Comparison of ENCODE assay signal across 22 cellular contexts in the genomic region with DNA sequence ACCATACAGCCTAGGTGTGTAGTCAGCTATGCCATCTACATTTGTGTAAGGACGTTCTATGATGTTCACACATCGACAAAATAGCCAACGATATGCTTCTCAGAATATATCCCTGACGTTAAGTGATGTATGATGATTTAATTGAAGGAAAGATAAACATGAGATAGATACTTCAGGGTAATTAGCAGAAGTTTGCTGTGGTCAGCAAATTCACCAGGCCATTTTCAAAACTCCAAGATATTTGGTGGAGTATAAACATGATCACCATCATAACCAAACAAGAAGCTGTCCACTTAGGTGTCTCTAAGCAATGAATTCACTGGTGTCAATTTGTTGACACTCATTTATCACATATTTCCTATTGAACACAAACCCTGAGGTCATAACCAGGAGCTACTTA.
"Had no signal": no experiment of that assay in that cellular context is flagged by ENCODE, and none has a peak within 500 bp of the region (broad histone marks: within the 10 kb centered on the region; RNA-seq: fewer than 3 reads in every experiment).

No MANE protein-coding gene starts in this region.

- H3K9me3 ChIP-seq: SK-N-SH had no signal

- H3K9ac ChIP-seq: KMS-11, SK-N-SH had no signal

- H3K4me2 ChIP-seq: KMS-11, SK-N-SH had no signal

- H3K27ac ChIP-seq: HL-60, KMS-11 had no signal

- DNase-seq: Kasumi-1, MM.1S, NCI-H1092 treated with DMSO at 0.1 percent for 48 hours, NCI-H1436, NCI-H187, NCI-H2029, NCI-H2081 treated with DMSO at 0.1 percent for 48 hours, NCI-H2171, NCI-H226, NCI-H446, NCI-H510A, NCI-H524 treated with DMSO at 0.1 percent for 48 hours, NCI-H82, Right ventricle myocardium superior, RPMI8226, SIG-M5, SK-N-SH, SW 1271 had no signal

- FAIRE-seq: HTR-8/SVneo, RCC 7860 had no signal
